Comparison of ENCODE assay signal across 15 cellular contexts in the genomic region with DNA sequence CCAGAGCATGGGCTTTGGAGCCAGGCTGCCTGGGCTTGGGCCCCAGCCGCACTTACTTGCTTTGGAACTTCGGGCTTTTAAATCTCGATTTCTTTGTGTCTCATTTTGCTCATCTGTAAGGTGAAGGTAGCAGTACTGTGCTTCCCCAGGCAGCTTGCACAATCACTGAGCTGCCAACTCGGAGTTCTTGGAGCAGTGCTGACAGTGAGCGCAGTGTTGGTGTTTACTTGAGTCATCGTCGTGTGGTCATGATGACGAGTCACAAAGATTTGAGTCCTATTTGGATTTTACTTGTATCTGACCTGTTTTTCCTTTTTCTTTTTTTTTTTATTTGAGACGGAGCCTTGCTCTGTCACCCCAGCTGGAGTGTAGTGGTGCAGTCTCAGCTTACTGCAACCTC. TPM values are rescaled to one million over a fixed set of nuclear protein-coding genes. Genes with fewer than 3 reads are reported as not detected.
DNase-seq lines count a peak whose midpoint lies in the region; ATAC-seq, FAIRE-seq and TF ChIP-seq lines count a peak whose summit lies in the region.
"Had no signal": no experiment of that assay in that cellular context is flagged by ENCODE, and none has a peak within 500 bp of the region (broad histone marks: within the 10 kb centered on the region; RNA-seq: fewer than 3 reads in every experiment).

No MANE protein-coding gene starts in this region.

- H3K27ac ChIP-seq in lower lobe of right lung = no peak overlapping the region
- H3K27ac ChIP-seq: esophagus squamous epithelium, skin epidermis had no signal

- no peak for ATAC-seq in lower lobe of right lung

- TF ChIP-seq CTCF in kidney epithelial cell (IDR thresholded peaks at IDR 0.05; ENCODE audit: insufficient read depth, low read length, poor library complexity, severe bottlenecking) (no peak), lower lobe of right lung (IDR thresholded peaks at IDR 0.05) (no peak)

- H3K4me3 ChIP-seq in kidney epithelial cell (ENCODE audit: low read depth, low read length) (no peak overlapping the region), lower lobe of right lung (no peak overlapping the region)
- H3K4me3 ChIP-seq: esophagus squamous epithelium, skin epidermis had no signal

- FAIRE-seq in RCC 7860 (lab: Jason Lieb, UNC) = no peak

- H3K27me3 ChIP-seq in kidney epithelial cell (ENCODE audit: control insufficient read depth, insufficient read depth, low read length) (no peaks in the 10 kb centered on the region), lower lobe of right lung (ENCODE audit: low read depth) (no peaks in the 10 kb centered on the region)
- H3K27me3 ChIP-seq: esophagus squamous epithelium had no signal

- no peaks in the 10 kb centered on the region for H3K4me1 ChIP-seq in lower lobe of right lung
- H3K4me1 ChIP-seq: esophagus squamous epithelium had no signal

- H3K36me3 ChIP-seq in kidney epithelial cell (ENCODE audit: control insufficient read depth, insufficient read depth, low read length) (peaks cover 1% of the 10 kb centered on the region), lower lobe of right lung (peaks cover 100% of the 10 kb centered on the region)

- intact Hi-C loops in lower lobe of right lung (cut with DNase I) = no loop called here

- DNase-seq in AG20443 (ENCODE audit: low spot score) = peak; percentile 89
- DNase-seq in HS-5 (ENCODE audit: low read depth) = peak; percentile 85
- DNase-seq in astrocyte of the hippocampus (ENCODE audit: low read depth, low spot score) = peak; percentile 83
- DNase-seq in kidney epithelial cell (ENCODE audit: low read depth) = peak; percentile 9
- no peak for DNase-seq in NCI-H1930 (lab: John Stamatoyannopoulos, UW)
- no peak for DNase-seq in NK-92 (lab: John Stamatoyannopoulos, UW; ENCODE audit: unreplicated experiment)
- no peak for DNase-seq in lower lobe of right lung
- DNase-seq in RCC 7860 (ENCODE audit: low spot score) = no peak
- DNase-seq: activated B cell treated with CpG ODN at 0.5 μM for 24 hours; activated T-cell treated with anti-CD3 and anti-CD28 coated beads, Interleukin-2, amount 50 U/mL, for 24 hours; CD4-positive, alpha-beta memory T cell; esophagus squamous epithelium; kidney glomerular epithelial cell; NCI-H446 treated with DMSO at 0.1 percent for 48 hours had no signal

- no peaks in the 10 kb centered on the region for H3K9me3 ChIP-seq in lower lobe of right lung
- H3K9me3 ChIP-seq: esophagus squamous epithelium had no signal

RNA-seq across cellular contexts. Expression of gene ATF1, which starts 31.3 kb away (rescaled TPM):
- total RNA-seq in kidney epithelial cell (17.3 and 20.0 TPM in 2 replicates), lower lobe of right lung (47.0 TPM)

Comparison
In these comparisons a context has a peak if more than half of its experiments do, and no peak if none do; other contexts are left out.
1. DNase-seq: peak in AG20443 (single experiment), HS-5 (single experiment), astrocyte of the hippocampus (single experiment) and kidney epithelial cell (single experiment); none in NCI-H1930 (0 of 2), NK-92 (single experiment), lower lobe of right lung (single experiment) and RCC 7860 (single experiment).